ENCODE assay signal across 28 cellular contexts in the genomic region with DNA sequence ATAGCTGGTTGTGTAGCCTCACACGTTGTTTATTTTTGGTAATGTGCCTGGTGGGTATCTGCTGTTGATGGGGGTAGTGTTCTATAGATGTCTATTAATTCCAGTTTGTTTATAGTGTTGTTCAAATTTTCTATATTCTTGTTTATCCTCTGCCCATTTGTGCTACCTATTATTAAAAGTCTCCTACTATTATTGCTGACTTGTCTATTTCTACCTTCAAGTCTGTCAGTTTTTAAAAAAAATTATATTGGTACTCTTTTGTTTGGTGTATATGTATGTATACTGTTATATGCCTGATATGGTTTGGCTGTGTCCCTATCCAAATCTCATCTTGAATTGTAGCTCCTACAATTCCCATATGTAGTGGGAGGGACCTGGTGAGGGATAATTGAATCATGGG.
"Had no signal": no experiment of that assay in that cellular context is flagged by ENCODE, and none has a peak within 500 bp of the region (broad histone marks: within the 10 kb centered on the region; RNA-seq: fewer than 3 reads in every experiment).

No MANE protein-coding gene starts in this region.

- H3K4me3 ChIP-seq: neural progenitor cell, ovary, psoas muscle, skin epidermis, smooth muscle cell, spleen, suprapubic skin, testis, tibial artery, transverse colon, upper lobe of right lung, uterus had no signal

- H2AFZ ChIP-seq: neural progenitor cell, parathyroid adenoma had no signal

- ATAC-seq: natural killer cell; psoas muscle; right cardiac atrium; sciatic nerve; stimulated activated memory B cell treated with anti-CD40 and anti-IgM and Interleukin-4, amounts not matched to agents 10 μg/mL and 1 μg/mL and 100 μg/mL, for 72 hours; stimulated activated naive CD8-positive, alpha-beta T cell treated with anti-CD3 and anti-CD28 coated beads, Interleukin-15, amount 100 ng/mL, for 72 hours; stimulated activated naive CD8-positive, alpha-beta T cell treated with anti-CD3 and anti-CD28 coated beads, Interleukin-15, Interleukin-2, amounts not matched to agents 100 U/mL and 50 U/mL, for 24 hours; upper lobe of right lung had no signal

- H3K4me2 ChIP-seq: neural progenitor cell, smooth muscle cell had no signal

- H3K36me3 ChIP-seq: neural progenitor cell, ovary, spleen, suprapubic skin, tibial artery, transverse colon, upper lobe of right lung, uterus had no signal

- H3K79me2 ChIP-seq: parathyroid adenoma had no signal

- DNase-seq: natural killer cell; occipital lobe; ovary; posterior cingulate gyrus; psoas muscle; right cardiac atrium; spleen; stimulated activated CD4-positive, alpha-beta T cell treated with anti-CD3 and anti-CD28 coated beads, Interleukin-12 subunit alpha, Interleukin-12 subunit beta, amount 100 ng/mL, for 4 hours; stimulated activated CD4-positive, alpha-beta T cell treated with anti-CD3 and anti-CD28 coated beads, Interleukin-1b, Interleukin-23, amount 100 ng/mL, for 48 hours; stimulated activated CD4-positive, alpha-beta T cell treated with anti-CD3 and anti-CD28 coated beads, Interleukin-4, amount 100 ng/mL, for 1 hour; stimulated activated CD4-positive, alpha-beta T cell treated with anti-CD3 and anti-CD28 coated beads, Interleukin-4, amount 100 ng/mL, for 4 hours; stimulated activated CD8-positive, alpha-beta memory T cell treated with anti-CD3 and anti-CD28 coated beads, Interleukin-4, amount 100 ng/mL, for 48 hours; stimulated activated naive CD4-positive, alpha-beta T cell; stimulated activated naive CD8-positive, alpha-beta T cell treated with anti-CD3 and anti-CD28 coated beads, Interleukin-15, amount 100 ng/mL, for 72 hours; stimulated activated naive CD8-positive, alpha-beta T cell treated with anti-CD3 and anti-CD28 coated beads, Interleukin-15, Interleukin-2, amounts not matched to agents 100 U/mL and 50 U/mL, for 24 hours; substantia nigra; testis; tibial artery; transverse colon; upper lobe of right lung; uterus had no signal

- H3K27ac ChIP-seq: neural progenitor cell, ovary, parathyroid adenoma, psoas muscle, skin epidermis, spleen, suprapubic skin, testis, tibial artery, transverse colon, upper lobe of right lung, uterus had no signal

- H3K27me3 ChIP-seq: neural progenitor cell, ovary, spleen, suprapubic skin, testis, tibial artery, transverse colon, upper lobe of right lung, uterus had no signal

- H3K9me3 ChIP-seq: ovary, psoas muscle, spleen, suprapubic skin, testis, tibial artery, transverse colon, upper lobe of right lung, uterus had no signal

- H3K4me1 ChIP-seq: neural progenitor cell, parathyroid adenoma, psoas muscle, spleen, suprapubic skin, testis, tibial artery, transverse colon, upper lobe of right lung, uterus had no signal

- H3K9ac ChIP-seq: neural progenitor cell, parathyroid adenoma had no signal
